8 cellular contexts compared by ENCODE assay signal in the genomic region with DNA sequence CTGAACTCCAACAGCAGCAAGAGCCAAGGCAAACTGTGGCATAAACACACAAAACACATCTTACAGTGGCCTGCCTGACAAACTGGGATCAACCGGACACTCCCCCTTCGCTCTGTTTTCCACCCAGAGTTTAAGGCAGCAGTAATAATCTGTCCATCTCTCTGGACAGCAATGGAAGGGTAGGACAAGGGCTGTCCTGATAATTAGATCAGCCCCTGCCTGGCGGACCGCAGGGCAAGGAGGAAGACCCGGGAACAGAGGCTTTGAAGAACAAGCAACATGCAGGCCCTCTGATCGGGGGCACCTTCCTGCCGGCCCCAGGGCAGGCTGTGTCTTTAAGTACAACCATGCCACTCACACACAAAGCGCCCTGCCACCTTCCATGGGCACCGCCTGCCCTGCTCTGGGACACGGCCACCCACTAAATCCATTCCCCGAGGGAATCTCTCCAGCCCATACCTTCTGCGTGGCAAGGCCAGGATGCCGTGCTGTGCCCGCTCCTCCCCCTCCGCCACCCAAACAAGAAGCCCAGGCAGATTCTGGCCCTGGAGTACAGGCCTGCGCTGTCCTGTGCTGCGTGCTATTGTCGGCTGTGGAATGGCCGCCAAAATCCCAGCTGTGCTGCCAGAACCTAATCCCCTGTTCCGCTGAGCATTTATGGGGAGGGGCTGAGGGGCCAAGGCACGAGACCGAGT. TPM values are rescaled to one million over a fixed set of nuclear protein-coding genes. Genes with fewer than 3 reads are reported as not detected.
DNase-seq lines count a peak whose midpoint lies in the region; ATAC-seq and TF ChIP-seq lines count a peak whose summit lies in the region.

No MANE protein-coding gene starts in this region.

- peak; percentile 34 to 60 (median 44) for DNase-seq in CD4-positive, alpha-beta T cell
- DNase-seq in OCI-M1 (lab: John Stamatoyannopoulos, UW) (peak; percentile 96), foreskin fibroblast (peak; percentile 71 to 88), natural killer cell (peak; percentile 46)
- peak; percentile 79 for DNase-seq in activated effector memory CD4-positive, alpha-beta T cell treated with anti-CD3 and anti-CD28 coated beads, Interleukin-2, amount 50 U/mL, for 16 hours

- no peaks in the 10 kb centered on the region for H3K9me3 ChIP-seq in CD4-positive, alpha-beta T cell (ENCODE audit: control insufficient read depth, low read length)
- H3K9me3 ChIP-seq in thymus (ENCODE audit: control insufficient read depth), result no peaks in the 10 kb centered on the region

- intact Hi-C loops in CD4-positive, alpha-beta T cell (cut with DNase I, micrococcal nuclease), result loop anchor here (1.0 to 5.0 kb wide), 5 partner anchors 38 to 771 kb away; a partner anchor contains a TSS
- intact Hi-C loops in natural killer cell (cut with micrococcal nuclease), result loop anchor here (1.0 to 2.0 kb wide), 2 partner anchors 39 to 71 kb away; a partner anchor contains a TSS

- no peaks in the 10 kb centered on the region for H3K27me3 Mint-ChIP-seq in CD4-positive, alpha-beta T cell
- H3K27me3 Mint-ChIP-seq in natural killer cell (ENCODE audit: low read depth in 2 of 2), result no peaks in the 10 kb centered on the region

- H3K4me3 ChIP-seq in foreskin fibroblast (ENCODE audit: low read depth in 1 of 2, low read length in 2 of 2) (peak overlapping the region; percentile 85 to 95), thymus (ENCODE audit: low read length) (peak overlapping the region; percentile 61)

- no peaks in the 10 kb centered on the region for H3K27me3 ChIP-seq in CD4-positive, alpha-beta T cell (ENCODE audit: control insufficient read depth, insufficient read depth, low read length)
- no peaks in the 10 kb centered on the region for H3K27me3 ChIP-seq in thymus (ENCODE audit: control insufficient read depth, insufficient read depth)

- CTCF ChIA-PET in CD4-positive, alpha-beta T cell (lab: Charles Lee), result interaction anchor here (1.3 to 4.5 kb wide), 5 partner anchors 13 to 50 kb away, joined by 4 to 24 read pairs (median 8); no protein-coding TSS in a partner anchor

- H3K36me3 Mint-ChIP-seq in CD4-positive, alpha-beta T cell (ENCODE audit: low read depth), result peaks cover 5% of the 10 kb centered on the region
- no peaks in the 10 kb centered on the region for H3K36me3 Mint-ChIP-seq in natural killer cell

- peaks cover 6% of the 10 kb centered on the region for H3K36me3 ChIP-seq in thymus (ENCODE audit: control insufficient read depth, insufficient read depth)

- 2% methylated on average over 22 of the region's 22 CpGs for WGBS in thymus

- no peak overlapping the region for H3K27ac Mint-ChIP-seq in CD4-positive, alpha-beta T cell
- no peak overlapping the region for H3K27ac Mint-ChIP-seq in natural killer cell

- POLR2A ChIA-PET in CD4-positive, alpha-beta T cell (lab: Charles Lee), result interaction anchor here (1.0 to 5.4 kb wide), 22 partner anchors 10 to 393 kb away, joined by 3 to 52 read pairs (median 10); a partner anchor contains a TSS

- peak overlapping the region; percentile 91 for H3K27ac ChIP-seq in CD4-positive, alpha-beta T cell (ENCODE audit: low read depth, low read length)
- peak overlapping the region; percentile 100 for H3K27ac ChIP-seq in thymus (ENCODE audit: low read depth)

- peaks cover 42% of the 10 kb centered on the region for H3K4me1 ChIP-seq in thymus (ENCODE audit: control insufficient read depth, insufficient read depth, low read length)

- peak; percentile 22 for ATAC-seq in CD4-positive, alpha-beta T cell (ENCODE audit: poor library complexity)
- ATAC-seq in HG03354 (IDR thresholded peaks at IDR 0.05; ENCODE audit: poor library complexity, severe bottlenecking, unreplicated experiment), result peak; percentile 49
- peak; percentile 60 to 69 (median 61) for ATAC-seq in natural killer cell
- ATAC-seq in GM19467 (IDR thresholded peaks at IDR 0.05; ENCODE audit: unreplicated experiment), result no peak

- H3K4me3 Mint-ChIP-seq in CD4-positive, alpha-beta T cell, result no peak overlapping the region
- no peak overlapping the region for H3K4me3 Mint-ChIP-seq in natural killer cell

- no peak for TF ChIP-seq CTCF in CD4-positive, alpha-beta T cell (IDR thresholded peaks at IDR 0.05)
- TF ChIP-seq CTCF in foreskin fibroblast (IDR thresholded peaks at IDR 0.05; ENCODE audit: low read depth, low read length) (no peak), natural killer cell (IDR thresholded peaks at IDR 0.05) (no peak)

- no peaks in the 10 kb centered on the region for H3K9me3 Mint-ChIP-seq in CD4-positive, alpha-beta T cell
- H3K9me3 Mint-ChIP-seq in natural killer cell, result no peaks in the 10 kb centered on the region

- H3K4me1 Mint-ChIP-seq in CD4-positive, alpha-beta T cell (ENCODE audit: low read depth), result peaks cover 39% of the 10 kb centered on the region
- peaks cover 6 to 30% of the 10 kb centered on the region in 2 donors for H3K4me1 Mint-ChIP-seq in natural killer cell

RNA-seq across cellular contexts. Expression of a gene that starts 38.8 kb away (rescaled TPM):
- 100 to 1,000 TPM; 191 to 197 TPM for total RNA-seq in CD4-positive, alpha-beta T cell
- 100 to 1,000 TPM; 261 to 290 (median 262) TPM for total RNA-seq in natural killer cell
- polyA plus RNA-seq in thymus, result 210 TPM

RNA-seq across cellular contexts. Expression of a gene that starts 39.1 kb away (rescaled TPM):
- 1 to 10 TPM in 1 of 2 experiments, under 1 TPM in 1; 0.87 to 1.1 TPM for total RNA-seq in CD4-positive, alpha-beta T cell
- 1 to 10 TPM; 2.0 to 3.1 (median 2.5) TPM for total RNA-seq in natural killer cell
- 5.3 TPM for polyA plus RNA-seq in thymus

RNA-seq across cellular contexts. Expression of a gene that starts 42.8 kb away (rescaled TPM):
- total RNA-seq in CD4-positive, alpha-beta T cell, result 10 to 100 TPM; 14.7 to 16.8 TPM
- total RNA-seq in natural killer cell, result 10 to 100 TPM; 23.1 to 35.5 (median 27.2) TPM
- polyA plus RNA-seq in thymus, result 10.8 TPM

Comparison
In these comparisons a context has a peak if more than half of its experiments do, and no peak if none do; other contexts are left out.
1. DNase-seq: peak in every context shown above with its lines; median percentile 96 in OCI-M1; 80 in foreskin fibroblast; 79 in activated effector memory CD4-positive, alpha-beta T cell treated with anti-CD3 and anti-CD28 coated beads, Interleukin-2, amount 50 U/mL, for 16 hours; 46 in natural killer cell; 44 in CD4-positive, alpha-beta T cell.